ENCODE assay signal across 8 cellular contexts in the genomic region with DNA sequence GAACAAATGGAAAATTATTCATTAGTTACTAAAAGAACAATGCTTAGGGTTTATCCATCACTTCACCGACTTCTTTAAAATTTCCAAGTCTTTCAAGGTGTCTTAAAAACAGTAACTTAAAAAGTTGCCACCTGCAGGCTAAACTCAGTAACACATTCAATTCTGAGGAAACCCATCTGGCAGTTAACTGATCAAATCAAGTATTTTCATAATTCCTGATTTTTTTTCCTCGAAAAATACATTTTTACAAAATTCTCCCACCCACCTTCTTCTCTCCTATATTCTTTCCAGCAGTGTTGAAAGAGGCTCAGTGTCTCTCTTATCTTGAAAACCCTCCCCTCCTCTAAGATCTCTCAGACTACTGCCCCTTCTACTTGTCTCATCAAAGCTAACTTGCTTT. TPM values are rescaled to one million over a fixed set of nuclear protein-coding genes. Genes with fewer than 3 reads are reported as not detected.
A peak's percentile ranks its signal among the peaks of the same experiment; 100 is the strongest.
DNase-seq lines count a peak whose midpoint lies in the region; TF ChIP-seq lines count a peak whose summit lies in the region.

No MANE protein-coding gene starts in this region.

- peaks cover 86% of the 10 kb centered on the region for H3K36me3 ChIP-seq in suprapubic skin

- no peak overlapping the region for H3K27ac ChIP-seq in suprapubic skin

- peaks cover 3% of the 10 kb centered on the region for H3K4me1 Mint-ChIP-seq in activated CD4-positive, alpha-beta T cell treated with anti-CD3 and anti-CD28 coated beads, Interleukin-2, amount 10 ng/mL, durations not matched to agents 7 days and 5 days
- H3K4me1 Mint-ChIP-seq in activated naive CD4-positive, alpha-beta T cell treated with anti-CD3 and anti-CD28 coated beads for 36 hours (ENCODE audit: low read depth): no peaks in the 10 kb centered on the region

- 56% methylated on average over 2 of the region's 2 CpGs for WGBS in suprapubic skin

- no peak for TF ChIP-seq EP300 in suprapubic skin (IDR thresholded peaks at IDR 0.05)

- no peaks in the 10 kb centered on the region for H3K27me3 Mint-ChIP-seq in activated CD4-positive, alpha-beta T cell treated with anti-CD3 and anti-CD28 coated beads, Interleukin-2, amount 10 ng/mL, durations not matched to agents 7 days and 5 days
- H3K27me3 Mint-ChIP-seq in activated naive CD4-positive, alpha-beta T cell treated with anti-CD3 and anti-CD28 coated beads for 36 hours (ENCODE audit: low read depth): no peaks in the 10 kb centered on the region

- no peak overlapping the region for H3K27ac Mint-ChIP-seq in activated CD4-positive, alpha-beta T cell treated with anti-CD3 and anti-CD28 coated beads, Interleukin-2, amount 10 ng/mL, durations not matched to agents 7 days and 5 days
- no peak overlapping the region for H3K27ac Mint-ChIP-seq in activated naive CD4-positive, alpha-beta T cell treated with anti-CD3 and anti-CD28 coated beads for 36 hours

- H3K4me3 Mint-ChIP-seq in activated CD4-positive, alpha-beta T cell treated with anti-CD3 and anti-CD28 coated beads, Interleukin-2, amount 10 ng/mL, durations not matched to agents 7 days and 5 days: no peak overlapping the region
- H3K4me3 Mint-ChIP-seq in activated naive CD4-positive, alpha-beta T cell treated with anti-CD3 and anti-CD28 coated beads for 36 hours: no peak overlapping the region

- DNase-seq in activated CD4-positive, alpha-beta T cell treated with anti-CD3 and anti-CD28 coated beads, Interleukin-2, amount 10 ng/mL, durations not matched to agents 7 days and 5 days: peak; percentile 13
- no peak for DNase-seq in activated CD4-positive, alpha-beta T cell treated with anti-CD3 and anti-CD28 coated beads for 4 hours
- DNase-seq in OCI-M1 (lab: John Stamatoyannopoulos, UW) (peak; percentile 29), fibroblast of pulmonary artery (ENCODE audit: low read depth) (peak; percentile 61), suprapubic skin (ENCODE audit: low spot score in 2 of 2) (no peak), GF-D8 (lab: John Stamatoyannopoulos, UW) (no peak), NCI-H2196 treated with DMSO at 0.1 percent for 48 hours (lab: John Stamatoyannopoulos, UW; ENCODE audit: unreplicated experiment) (no peak)
- DNase-seq in activated naive CD4-positive, alpha-beta T cell treated with anti-CD3 and anti-CD28 coated beads for 36 hours: no peak

- H3K27me3 ChIP-seq in suprapubic skin: no peaks in the 10 kb centered on the region

- no peaks in the 10 kb centered on the region for H3K4me1 ChIP-seq in suprapubic skin

- POLR2A ChIA-PET in activated CD4-positive, alpha-beta T cell treated with anti-CD3 and anti-CD28 coated beads, Interleukin-2, amount 10 ng/mL, durations not matched to agents 7 days and 5 days (lab: Charles Lee): no interaction called here

- H3K9me3 Mint-ChIP-seq in activated CD4-positive, alpha-beta T cell treated with anti-CD3 and anti-CD28 coated beads, Interleukin-2, amount 10 ng/mL, durations not matched to agents 7 days and 5 days: no peaks in the 10 kb centered on the region
- no peaks in the 10 kb centered on the region for H3K9me3 Mint-ChIP-seq in activated naive CD4-positive, alpha-beta T cell treated with anti-CD3 and anti-CD28 coated beads for 36 hours

- no peak overlapping the region for H3K4me3 ChIP-seq in fibroblast of pulmonary artery (replicated peaks; ENCODE audit: low read depth, low read length)
- H3K4me3 ChIP-seq in suprapubic skin: no peak overlapping the region

- H3K36me3 Mint-ChIP-seq in activated CD4-positive, alpha-beta T cell treated with anti-CD3 and anti-CD28 coated beads, Interleukin-2, amount 10 ng/mL, durations not matched to agents 7 days and 5 days (ENCODE audit: low read depth): peaks cover 47% of the 10 kb centered on the region
- peaks cover 48% of the 10 kb centered on the region for H3K36me3 Mint-ChIP-seq in activated naive CD4-positive, alpha-beta T cell treated with anti-CD3 and anti-CD28 coated beads for 36 hours (ENCODE audit: low read depth)

- CTCF ChIA-PET in activated CD4-positive, alpha-beta T cell treated with anti-CD3 and anti-CD28 coated beads, Interleukin-2, amount 10 ng/mL, durations not matched to agents 7 days and 5 days (lab: Charles Lee): no interaction called here
- CTCF ChIA-PET in activated naive CD4-positive, alpha-beta T cell treated with anti-CD3 and anti-CD28 coated beads for 36 hours (lab: Charles Lee): interaction anchor here (1.0 kb wide), 1 partner anchor 303 kb away, joined by 4 read pairs; no protein-coding TSS in a partner anchor

- TF ChIP-seq CTCF in fibroblast of pulmonary artery (IDR thresholded peaks at IDR 0.05; ENCODE audit: low read length, missing control alignments): peak; percentile 52
- TF ChIP-seq CTCF in suprapubic skin (IDR thresholded peaks at IDR 0.05): peak; percentile 26 to 33

- intact Hi-C loops in activated naive CD4-positive, alpha-beta T cell treated with anti-CD3 and anti-CD28 coated beads for 36 hours (cut with micrococcal nuclease): no loop called here

- no peaks in the 10 kb centered on the region for H3K9me3 ChIP-seq in suprapubic skin

- TF ChIP-seq POLR2A in suprapubic skin (IDR thresholded peaks at IDR 0.05): no peak

RNA-seq across cellular contexts. Expression of gene PARN, which starts 29.9 kb away (rescaled TPM):
- 10 to 100 TPM; 41.1 to 51.8 TPM for total RNA-seq in activated CD4-positive, alpha-beta T cell treated with anti-CD3 and anti-CD28 coated beads, Interleukin-2, amount 10 ng/mL, durations not matched to agents 7 days and 5 days
- 10 to 100 TPM; 33.7 to 44.6 (median 37.1) TPM for total RNA-seq in suprapubic skin
- total RNA-seq in activated naive CD4-positive, alpha-beta T cell treated with anti-CD3 and anti-CD28 coated beads for 36 hours: 10 to 100 TPM; 41.8 to 44.0 TPM

RNA-seq across cellular contexts. Expression of gene BFAR, which starts 32.6 kb away (rescaled TPM):
- 10 to 100 TPM; 62.0 to 68.3 TPM for total RNA-seq in activated CD4-positive, alpha-beta T cell treated with anti-CD3 and anti-CD28 coated beads, Interleukin-2, amount 10 ng/mL, durations not matched to agents 7 days and 5 days
- total RNA-seq in suprapubic skin: 10 to 100 TPM; 41.6 to 51.4 (median 44.8) TPM
- total RNA-seq in activated naive CD4-positive, alpha-beta T cell treated with anti-CD3 and anti-CD28 coated beads for 36 hours: 10 to 100 TPM; 41.9 to 44.6 TPM

Comparison
In these comparisons a context has a peak if more than half of its experiments do, and no peak if none do; other contexts are left out.
1. DNase-seq: peak in activated CD4-positive, alpha-beta T cell treated with anti-CD3 and anti-CD28 coated beads, Interleukin-2, amount 10 ng/mL, durations not matched to agents 7 days and 5 days (single experiment), OCI-M1 (single experiment) and fibroblast of pulmonary artery (single experiment); none in activated CD4-positive, alpha-beta T cell treated with anti-CD3 and anti-CD28 coated beads for 4 hours (0 of 2), suprapubic skin (0 of 2), GF-D8 (single experiment), activated naive CD4-positive, alpha-beta T cell treated with anti-CD3 and anti-CD28 coated beads for 36 hours (single experiment) and NCI-H2196 treated with DMSO at 0.1 percent for 48 hours (single experiment).